Comparison of ENCODE assay signal across 8 cellular contexts in genomic region chr3:51941447-51941797, GRCh38. TPM values are rescaled to one million over a fixed set of nuclear protein-coding genes. Genes with fewer than 3 reads are reported as not detected.
DNase-seq lines count a peak whose midpoint lies in the region; ATAC-seq and TF ChIP-seq lines count a peak whose summit lies in the region.

No MANE protein-coding gene starts in this region.

- H3K4me1 ChIP-seq in BE2C, result no peaks in the 10 kb centered on the region; the same call in 1 of the 2 replicates
- peaks cover 20 to 31% of the 10 kb centered on the region in 2 donors for H3K4me1 ChIP-seq in duodenal mucosa (ENCODE audit: control insufficient read depth in 1 of 2, insufficient read depth in 2 of 2, low read length in 2 of 2)

- no peak for DNase-seq in BE2C
- DNase-seq in LNCaP clone FGC (ENCODE audit: low read depth), result no peak
- no peak for DNase-seq in nephron progenitor cell
- DNase-seq in amniotic stem cell (lab: John Stamatoyannopoulos, UW), result no peak
- DNase-seq in C1 segment of cervical spinal cord (lab: John Stamatoyannopoulos, UW), result no peak
- no peak for DNase-seq in ACHN

- H3K27me3 ChIP-seq in BE2C (no peaks in the 10 kb centered on the region), duodenal mucosa (ENCODE audit: control insufficient read depth in 1 of 2, insufficient read depth in 2 of 2, low read length in 2 of 2) (no peaks in the 10 kb centered on the region)

- peak overlapping the region; percentile 92 for H3K4me3 Mint-ChIP-seq in nephron progenitor cell

- H3K9me3 Mint-ChIP-seq in nephron progenitor cell, result no peaks in the 10 kb centered on the region

- H3K9ac ChIP-seq in duodenal mucosa (ENCODE audit: low read depth in 1 of 2, low read length in 2 of 2), result peak overlapping the region; percentile 57 to 67

- no peak overlapping the region for H3K27ac ChIP-seq in duodenal mucosa (ENCODE audit: low read depth, low read length)

- H3K4me1 Mint-ChIP-seq in nephron progenitor cell, result peaks cover 42% of the 10 kb centered on the region

- TF ChIP-seq CTCF in BE2C (IDR thresholded peaks at IDR 0.05; ENCODE audit: low read depth, low read length) (no peak), LNCaP clone FGC (IDR thresholded peaks at IDR 0.05; ENCODE audit: control insufficient read depth, extremely low read depth, insufficient read depth) (no peak), nephron progenitor cell (IDR thresholded peaks at IDR 0.05) (no peak)

- peaks cover 17% of the 10 kb centered on the region for H3K36me3 Mint-ChIP-seq in nephron progenitor cell (ENCODE audit: low read depth)

- H3K27me3 Mint-ChIP-seq in nephron progenitor cell (ENCODE audit: low read depth, poor library complexity), result peaks cover 3% of the 10 kb centered on the region

- ATAC-seq in GM19395 (IDR thresholded peaks at IDR 0.05; ENCODE audit: unreplicated experiment), result no peak

- in situ Hi-C loops in ACHN (cut with HindIII; ENCODE audit: low pct_ligation_motif_present, low pct_unique_long_range_greater_than_20kb, low sequenced_read_pairs), result no loop called here

- H3K27ac Mint-ChIP-seq in nephron progenitor cell, result peak overlapping the region; percentile 41

- H3K9me3 ChIP-seq in BE2C, result no peaks in the 10 kb centered on the region
- no peaks in the 10 kb centered on the region for H3K9me3 ChIP-seq in duodenal mucosa (ENCODE audit: control insufficient read depth in 1 of 2, low read length in 2 of 2)

- peaks cover 15% of the 10 kb centered on the region for H3K36me3 ChIP-seq in BE2C
- H3K36me3 ChIP-seq in duodenal mucosa (ENCODE audit: control insufficient read depth in 1 of 2, insufficient read depth in 2 of 2, low read length in 2 of 2), result peaks cover 20 to 43% of the 10 kb centered on the region in 2 donors

- H3K4me3 ChIP-seq in BE2C (ENCODE audit: low read depth, low read length) (peak overlapping the region; percentile 86), LNCaP clone FGC (ENCODE audit: low read depth, low read length) (peak overlapping the region; percentile 99), duodenal mucosa (ENCODE audit: low read depth in 1 of 2, low read length in 2 of 2) (peak overlapping the region; percentile 64 to 85)

RNA-seq across cellular contexts. Expression of gene RRP9, which starts 0.3 kb away (rescaled TPM):
- 141 TPM for polyA plus RNA-seq in BE2C (2012; ENCODE audit: insufficient read depth, insufficient read length, low read depth)

RNA-seq across cellular contexts. Expression of gene PARP3, which starts 0.7 kb away (rescaled TPM):
- polyA plus RNA-seq in BE2C (2012; ENCODE audit: insufficient read depth, insufficient read length, low read depth), result 9.2 TPM

RNA-seq across cellular contexts. Expression of gene GPR62, which starts 13.8 kb away (rescaled TPM):
- 1.0 TPM for polyA plus RNA-seq in BE2C (2012; ENCODE audit: insufficient read depth, insufficient read length, low read depth)

RNA-seq across cellular contexts. Expression of gene PCBP4, which starts 25.8 kb away (rescaled TPM):
- 237 TPM for polyA plus RNA-seq in BE2C (2012; ENCODE audit: insufficient read depth, insufficient read length, low read depth)

RNA-seq across cellular contexts. Expression of gene ABHD14B, which starts 32.4 kb away (rescaled TPM):
- 33.3 TPM for polyA plus RNA-seq in BE2C (2012; ENCODE audit: insufficient read depth, insufficient read length, low read depth)
